ENCODE assay signal across 24 cellular contexts in the genomic region with DNA sequence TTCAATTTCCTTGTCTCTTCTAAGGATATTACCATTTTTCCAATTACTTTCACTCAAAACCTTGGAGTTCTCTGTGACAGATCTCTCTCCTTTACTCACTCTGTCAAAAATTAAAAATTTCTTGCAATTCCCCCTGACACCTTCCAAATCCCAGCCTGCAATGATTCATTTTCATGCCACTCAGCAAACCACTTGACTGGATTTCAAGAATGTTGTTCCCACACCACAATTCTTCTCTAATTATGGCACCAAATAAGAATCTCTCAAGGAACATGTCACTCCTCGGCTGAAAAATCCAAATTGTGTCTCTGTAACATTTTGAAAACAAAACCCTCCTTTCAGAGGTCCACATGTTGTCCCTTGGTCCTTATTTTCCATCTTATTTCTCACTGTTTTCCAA.
"Had no signal": no experiment of that assay in that cellular context is flagged by ENCODE, and none has a peak within 500 bp of the region (broad histone marks: within the 10 kb centered on the region; RNA-seq: fewer than 3 reads in every experiment).

No MANE protein-coding gene starts in this region.

- H3K27me3 ChIP-seq: brain microvascular endothelial cell, dorsolateral prefrontal cortex, ovary, sigmoid colon, spleen, upper lobe of left lung had no signal

- H3K27me3 Mint-ChIP-seq: activated CD4-positive, alpha-beta T cell treated with anti-CD3 and anti-CD28 coated beads for 36 hours; activated naive CD8-positive, alpha-beta T cell treated with anti-CD3 and anti-CD28 coated beads, Interleukin-2, amount 10 ng/mL, durations not matched to agents 7 days and 5 days; memory B cell; naive thymus-derived CD8-positive, alpha-beta T cell; stimulated activated memory B cell treated with anti-CD40 and anti-IgM and Interleukin-4, amounts not matched to agents 10 μg/mL and 1 μg/mL and 100 μg/mL, for 72 hours had no signal

- H3K36me3 ChIP-seq: brain microvascular endothelial cell, ovary, sigmoid colon, spleen, thoracic aorta, upper lobe of left lung had no signal

- H3K4me3 ChIP-seq: dorsolateral prefrontal cortex, mucosa of descending colon, ovary, sigmoid colon, spleen, thoracic aorta, upper lobe of left lung had no signal

- H3K27ac Mint-ChIP-seq: activated CD4-positive, alpha-beta T cell treated with anti-CD3 and anti-CD28 coated beads for 36 hours; activated naive CD8-positive, alpha-beta T cell treated with anti-CD3 and anti-CD28 coated beads, Interleukin-2, amount 10 ng/mL, durations not matched to agents 7 days and 5 days; activated T-helper 2 cell treated with anti-CD3 and anti-CD28 coated beads, Interferon-gamma antibody, Interleukin-2, Interleukin-4, amounts not matched to agents 10 μg/mL and 5 μg/mL and 100 μg/mL, durations not matched to agents 14 hours and 24 hours and 36 hours; memory B cell; naive thymus-derived CD8-positive, alpha-beta T cell; stimulated activated memory B cell treated with anti-CD40 and anti-IgM and Interleukin-4, amounts not matched to agents 10 μg/mL and 1 μg/mL and 100 μg/mL, for 72 hours; T-helper 2 cell treated with Interferon-gamma antibody and Interleukin-4, amounts not matched to agents 5 μg/mL and 100 μg/mL, for 36 hours; WTC11 had no signal

- DNase-seq: activated CD4-positive, alpha-beta T cell treated with anti-CD3 and anti-CD28 coated beads for 36 hours; activated CD4-positive, alpha-beta T cell treated with anti-CD3 and anti-CD28 coated beads, Interleukin-2, amount 50 U/mL, for 48 hours; activated naive CD4-positive, alpha-beta T cell treated with Interleukin-2 at 50 U/mL for 16 hours; activated naive CD8-positive, alpha-beta T cell treated with anti-CD3 and anti-CD28 coated beads, Interleukin-2, amount 10 ng/mL, durations not matched to agents 7 days and 5 days; brain microvascular endothelial cell; central memory CD4-positive, alpha-beta T cell; dorsolateral prefrontal cortex; foreskin fibroblast; glutamatergic neuron; kidney; left ventricle myocardium superior; mucosa of descending colon; naive thymus-derived CD8-positive, alpha-beta T cell; ovary; sigmoid colon; spleen; stimulated activated CD4-positive, alpha-beta T cell treated with anti-CD3 and anti-CD28 coated beads, Interleukin-4, amount 100 ng/mL, for 4 hours; upper lobe of left lung had no signal

- H3K4me3 Mint-ChIP-seq: activated CD4-positive, alpha-beta T cell treated with anti-CD3 and anti-CD28 coated beads for 36 hours; activated naive CD8-positive, alpha-beta T cell treated with anti-CD3 and anti-CD28 coated beads, Interleukin-2, amount 10 ng/mL, durations not matched to agents 7 days and 5 days; memory B cell; naive thymus-derived CD8-positive, alpha-beta T cell; stimulated activated memory B cell treated with anti-CD40 and anti-IgM and Interleukin-4, amounts not matched to agents 10 μg/mL and 1 μg/mL and 100 μg/mL, for 72 hours; T-helper 2 cell treated with Interferon-gamma antibody and Interleukin-4, amounts not matched to agents 5 μg/mL and 100 μg/mL, for 36 hours; WTC11 had no signal

- ATAC-seq: activated CD4-positive, alpha-beta T cell treated with anti-CD3 and anti-CD28 coated beads for 36 hours; left ventricle myocardium superior; mucosa of descending colon; naive thymus-derived CD8-positive, alpha-beta T cell; stimulated activated memory B cell treated with anti-CD40 and anti-IgM and Interleukin-4, amounts not matched to agents 10 μg/mL and 1 μg/mL and 100 μg/mL, for 72 hours; WTC11 had no signal

- H3K4me1 Mint-ChIP-seq: activated CD4-positive, alpha-beta T cell treated with anti-CD3 and anti-CD28 coated beads for 36 hours; activated naive CD8-positive, alpha-beta T cell treated with anti-CD3 and anti-CD28 coated beads, Interleukin-2, amount 10 ng/mL, durations not matched to agents 7 days and 5 days; memory B cell; naive thymus-derived CD8-positive, alpha-beta T cell; stimulated activated memory B cell treated with anti-CD40 and anti-IgM and Interleukin-4, amounts not matched to agents 10 μg/mL and 1 μg/mL and 100 μg/mL, for 72 hours; WTC11 had no signal
